Comparison of ENCODE assay signal across 18 cellular contexts in genomic region chr1:25732821-25733220, GRCh38.
DNase-seq lines count a peak whose midpoint lies in the region; ATAC-seq and TF ChIP-seq lines count a peak whose summit lies in the region.
"Had no signal": no experiment of that assay in that cellular context is flagged by ENCODE, and none has a peak within 500 bp of the region (broad histone marks: within the 10 kb centered on the region; RNA-seq: fewer than 3 reads in every experiment).

No MANE protein-coding gene starts in this region.

- H2BK12ac ChIP-seq in neuronal stem cell (ENCODE audit: low read length), result no peak overlapping the region

- H3K4me3 ChIP-seq in right cardiac atrium (ENCODE audit: low read length), result no peak overlapping the region
- no peak overlapping the region for H3K4me3 ChIP-seq in left ventricle myocardium inferior
- H3K4me3 ChIP-seq in SJCRH30, result no peak overlapping the region
- peak overlapping the region in 1 of 2 donors; percentile 15 for H3K4me3 ChIP-seq in neuronal stem cell (ENCODE audit: low read length in 2 of 2)
- no peak overlapping the region for H3K4me3 ChIP-seq in foreskin fibroblast (ENCODE audit: low read depth in 1 of 2, low read length in 2 of 2)

- no peak overlapping the region for H2AFZ ChIP-seq in neuronal stem cell (ENCODE audit: low read length)

- H3K27me3 ChIP-seq in right cardiac atrium (ENCODE audit: control insufficient read depth, insufficient read depth) (no peaks in the 10 kb centered on the region), left ventricle myocardium inferior (ENCODE audit: low read depth) (no peaks in the 10 kb centered on the region), SJCRH30 (no peaks in the 10 kb centered on the region), neuronal stem cell (ENCODE audit: control insufficient read depth in 3 of 3, insufficient read depth in 3 of 3, low read depth in 1 of 3, low read length in 3 of 3) (no peaks in the 10 kb centered on the region)
- H3K27me3 ChIP-seq: BE2C had no signal

- H4K8ac ChIP-seq in neuronal stem cell (ENCODE audit: low read depth, low read length), result no peak overlapping the region

- H2BK120ac ChIP-seq in neuronal stem cell (ENCODE audit: low read depth, low read length), result no peak overlapping the region

- no peak overlapping the region for H3K4ac ChIP-seq in neuronal stem cell (ENCODE audit: low read length)

- H2AK5ac ChIP-seq in neuronal stem cell (ENCODE audit: low read depth, low read length), result peak overlapping the region; percentile 34

- peaks cover 18% of the 10 kb centered on the region for H3K4me1 ChIP-seq in right cardiac atrium (ENCODE audit: control insufficient read depth, insufficient read depth, low read length)
- H3K4me1 ChIP-seq in left ventricle myocardium inferior, result peaks cover 74% of the 10 kb centered on the region
- peaks cover 89% of the 10 kb centered on the region for H3K4me1 ChIP-seq in SJCRH30
- peaks cover 7 to 20% of the 10 kb centered on the region in 2 donors for H3K4me1 ChIP-seq in neuronal stem cell (ENCODE audit: control insufficient read depth in 2 of 2, insufficient read depth in 1 of 2, low read depth in 1 of 2, low read length in 2 of 2)

- H3K4me2 ChIP-seq in neuronal stem cell (ENCODE audit: insufficient read depth, low read length, poor library complexity, severe bottlenecking), result no peak overlapping the region

- WGBS in right cardiac atrium, result 94% methylated on average over 4 of the region's 4 CpGs
- WGBS in neuronal stem cell (ENCODE audit: extremely low coverage in 2 of 2, insufficient read length in 2 of 2, insufficient replicate concordance in 1 of 2), 2 donors, result no CpG with 5 or more reads among the region's 4 CpGs

- DNase-seq in right cardiac atrium (peak in 2 of 3 donors; percentile 29 to 31), left ventricle myocardium inferior (no peak), SJCRH30 (no peak), neuronal stem cell (ENCODE audit: low spot score) (no peak), foreskin fibroblast (no peak), kidney tubule cell (ENCODE audit: low spot score) (no peak)
- DNase-seq: BE2C, Caco-2, DMS 273 treated with DMSO at 0.1 percent for 48 hours, DMS79 treated with DMSO at 0.1 percent for 48 hours, GOT3, Karpas-422, NCI-H187, NCI-H446, NCI-H526, OCI-M1 had no signal

- H3K36me3 ChIP-seq in left ventricle myocardium inferior (no peaks in the 10 kb centered on the region), SJCRH30 (no peaks in the 10 kb centered on the region), neuronal stem cell (replicated peaks in 1 of 2; ENCODE audit: control insufficient read depth in 2 of 2, insufficient read depth in 2 of 2, low read length in 2 of 2) (no peaks in the 10 kb centered on the region)
- H3K36me3 ChIP-seq: BE2C had no signal

- TF ChIP-seq CTCF in left ventricle myocardium inferior (IDR thresholded peaks at IDR 0.05; ENCODE audit: borderline replicate concordance), result no peak
- TF ChIP-seq CTCF in foreskin fibroblast (IDR thresholded peaks at IDR 0.05; ENCODE audit: low read depth, low read length), result no peak

- H3K18ac ChIP-seq in neuronal stem cell (ENCODE audit: low read length), result no peak overlapping the region

- no peak overlapping the region for H4K91ac ChIP-seq in neuronal stem cell (ENCODE audit: low read depth, low read length, poor library complexity)

- no peak overlapping the region for H3K23ac ChIP-seq in neuronal stem cell (ENCODE audit: low read depth, low read length, poor library complexity)

- H3K27ac ChIP-seq in right cardiac atrium (ENCODE audit: low read length) (no peak overlapping the region), left ventricle myocardium inferior (replicated peaks) (no peak overlapping the region), SJCRH30 (peak overlapping the region; percentile 98), neuronal stem cell (replicated peaks; ENCODE audit: low read length) (no peak overlapping the region)

- intact Hi-C loops in right cardiac atrium (cut with DNase I) (no loop called here), left ventricle myocardium inferior (cut with micrococcal nuclease) (no loop called here)

- H3K9me3 ChIP-seq in right cardiac atrium (ENCODE audit: control insufficient read depth, low read length), result no peaks in the 10 kb centered on the region
- no peaks in the 10 kb centered on the region for H3K9me3 ChIP-seq in left ventricle myocardium inferior (replicated peaks)
- no peaks in the 10 kb centered on the region for H3K9me3 ChIP-seq in SJCRH30 (replicated peaks)
- no peaks in the 10 kb centered on the region for H3K9me3 ChIP-seq in neuronal stem cell (replicated peaks in 1 of 2; ENCODE audit: control insufficient read depth in 2 of 2, insufficient read depth in 1 of 2, low read depth in 1 of 2, low read length in 2 of 2)
- H3K9me3 ChIP-seq: BE2C, Caco-2 had no signal

- H3K79me1 ChIP-seq in neuronal stem cell (ENCODE audit: low read depth, low read length), result no peaks in the 10 kb centered on the region

- no peak overlapping the region for H3K14ac ChIP-seq in neuronal stem cell (ENCODE audit: low read length)

- H2BK15ac ChIP-seq in neuronal stem cell (ENCODE audit: low read length), result peak overlapping the region; percentile 22

- no peak overlapping the region for H3K9ac ChIP-seq in neuronal stem cell (ENCODE audit: low read depth, low read length, poor library complexity)

- no peak overlapping the region for H2BK5ac ChIP-seq in neuronal stem cell (ENCODE audit: low read length)

- no peak for ATAC-seq in right cardiac atrium
- no peak for ATAC-seq in HG02642 (IDR thresholded peaks at IDR 0.05; ENCODE audit: poor library complexity, unreplicated experiment)
- ATAC-seq: Right ventricle myocardium inferior had no signal

Comparison
In these comparisons a context has a peak if more than half of its experiments do, and no peak if none do; other contexts are left out.
1. DNase-seq: peak in right cardiac atrium (2 of 3); none in left ventricle myocardium inferior (single experiment), SJCRH30 (0 of 2), neuronal stem cell (single experiment), foreskin fibroblast (0 of 2) and kidney tubule cell (single experiment).